ENCODE assay signal across 8 cellular contexts in the genomic region with DNA sequence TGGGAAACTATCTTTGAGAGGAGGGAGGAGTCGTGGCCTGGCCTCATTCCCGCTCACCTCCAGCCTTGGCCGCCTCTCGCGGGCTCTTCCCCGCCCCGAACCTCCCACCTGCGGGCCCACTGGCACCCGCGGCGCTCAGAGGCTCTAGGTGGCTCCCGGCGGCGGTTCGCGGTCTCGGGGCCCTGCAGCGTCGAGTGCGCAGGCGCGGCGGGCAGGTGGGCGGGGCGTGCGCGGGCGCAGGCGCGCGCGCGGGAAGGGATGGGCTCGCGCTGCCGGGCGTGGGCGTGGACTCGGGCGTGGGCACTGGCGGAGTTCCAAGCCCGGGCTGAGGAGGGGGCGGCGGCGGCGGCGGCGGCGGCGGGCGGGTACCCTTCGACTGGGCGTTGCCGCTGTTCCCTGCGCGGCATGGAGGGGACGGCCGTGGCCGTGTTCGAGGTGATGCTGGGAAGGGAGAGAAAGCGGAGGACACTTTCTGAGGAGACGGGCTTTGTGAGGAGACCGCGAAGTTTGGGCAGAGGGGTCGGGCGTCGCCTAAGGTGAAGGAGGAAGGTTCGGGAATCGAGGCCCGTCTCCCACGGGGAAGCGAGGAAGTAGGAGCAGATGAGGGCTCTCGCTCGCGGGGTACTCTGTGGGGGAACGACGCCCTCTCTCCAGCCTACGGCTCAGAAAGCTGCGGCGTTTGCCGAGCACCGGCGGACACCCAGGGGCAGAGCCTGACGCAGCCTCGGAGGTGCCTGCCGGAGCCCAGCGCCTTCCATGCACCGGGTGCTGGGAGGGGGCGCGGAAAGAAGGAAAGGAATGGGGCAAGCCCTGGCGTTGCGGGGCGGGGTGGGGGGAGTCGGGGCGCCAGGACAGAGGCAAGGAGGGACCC. TPM values are rescaled to one million over a fixed set of nuclear protein-coding genes. Genes with fewer than 3 reads are reported as not detected.
DNase-seq lines count a peak whose midpoint lies in the region; ATAC-seq and TF ChIP-seq lines count a peak whose summit lies in the region.

No MANE protein-coding gene starts in this region.

- no peaks in the 10 kb centered on the region for H3K27me3 Mint-ChIP-seq in activated CD4-positive, alpha-beta T cell treated with anti-CD3 and anti-CD28 coated beads for 36 hours

- H3K36me3 Mint-ChIP-seq in activated CD4-positive, alpha-beta T cell treated with anti-CD3 and anti-CD28 coated beads for 36 hours (ENCODE audit: low read depth) = no peaks in the 10 kb centered on the region

- peaks cover 7% of the 10 kb centered on the region for H3K9me3 Mint-ChIP-seq in activated CD4-positive, alpha-beta T cell treated with anti-CD3 and anti-CD28 coated beads for 36 hours (ENCODE audit: low read depth)

- peak overlapping the region; percentile 90 for H3K4me3 ChIP-seq in choroid plexus epithelial cell (ENCODE audit: low read depth, low read length)

- CTCF ChIA-PET in activated CD4-positive, alpha-beta T cell treated with anti-CD3 and anti-CD28 coated beads for 36 hours (lab: Charles Lee) = no interaction called here

- H3K27ac ChIP-seq in layer of hippocampus (ENCODE audit: low read depth, low read length) = peak overlapping the region; percentile 38

- H3K4me1 Mint-ChIP-seq in activated CD4-positive, alpha-beta T cell treated with anti-CD3 and anti-CD28 coated beads for 36 hours = peaks cover 7% of the 10 kb centered on the region

- intact Hi-C loops in activated CD4-positive, alpha-beta T cell treated with anti-CD3 and anti-CD28 coated beads for 36 hours (cut with DNase I, micrococcal nuclease) = loop anchor here (1.0 to 5.0 kb wide), 14 partner anchors 17 to 432 kb away; a partner anchor contains a TSS

- no peaks in the 10 kb centered on the region for H3K27me3 ChIP-seq in layer of hippocampus (ENCODE audit: control insufficient read depth, insufficient read depth, low read length)

- peak overlapping the region; percentile 95 for H3K4me3 Mint-ChIP-seq in activated CD4-positive, alpha-beta T cell treated with anti-CD3 and anti-CD28 coated beads for 36 hours

- POLR2A ChIA-PET in activated CD4-positive, alpha-beta T cell treated with anti-CD3 and anti-CD28 coated beads for 36 hours (lab: Charles Lee) = no interaction called here

- DNase-seq in AG08396 (ENCODE audit: low spot score) (peak; percentile 99), NCI-H460 (ENCODE audit: extremely low read depth, low read depth) (peak; percentile 62), choroid plexus epithelial cell (ENCODE audit: low read depth) (peak; percentile 53)
- peak; percentile 93 for DNase-seq in activated CD4-positive, alpha-beta T cell treated with anti-CD3 and anti-CD28 coated beads for 36 hours
- DNase-seq in stimulated activated CD4-positive, alpha-beta T cell treated with anti-CD3 and anti-CD28 coated beads, Interleukin-1b, Interleukin-23, amount 100 ng/mL, for 4 hours (ENCODE audit: low read depth in 2 of 2) = peak; percentile 86 to 89

- peak overlapping the region; percentile 84 for H3K27ac Mint-ChIP-seq in activated CD4-positive, alpha-beta T cell treated with anti-CD3 and anti-CD28 coated beads for 36 hours

- ATAC-seq in GM19025 (IDR thresholded peaks at IDR 0.05; ENCODE audit: low read depth, unreplicated experiment) (peak; percentile 75), HG03342 (IDR thresholded peaks at IDR 0.05; ENCODE audit: unreplicated experiment) (peak; percentile 72)
- ATAC-seq in activated CD4-positive, alpha-beta T cell treated with anti-CD3 and anti-CD28 coated beads for 36 hours = peak; percentile 88

- no peak for TF ChIP-seq CTCF in choroid plexus epithelial cell (conservative IDR thresholded peaks at IDR 0.05; ENCODE audit: low read depth, low read length)

RNA-seq across cellular contexts. Expression of a gene that starts 15.7 kb away (rescaled TPM):
- 17.0 and 17.4 TPM in 2 replicates for total RNA-seq in NCI-H460 (2014; rRNA removed; shearing (Covaris generic))
- polyA plus RNA-seq in NCI-H460 (2014; cell fraction: nucleus; rRNA removed) = 39.8 and 52.5 TPM in 2 replicates
- 1 to 10 TPM; 1.3 to 1.6 TPM for total RNA-seq in activated CD4-positive, alpha-beta T cell treated with anti-CD3 and anti-CD28 coated beads for 36 hours

Comparison
In these comparisons a context has a peak if more than half of its experiments do, and no peak if none do; other contexts are left out.
1. Peak in every context shown above with its lines: DNase-seq, ATAC-seq, H3K4me3 ChIP-seq and H3K27ac ChIP-seq.